Comparison of ENCODE assay signal across 13 cellular contexts in genomic region chr13:32471187-32471922, GRCh38. TPM values are rescaled to one million over a fixed set of nuclear protein-coding genes. Genes with fewer than 3 reads are reported as not detected.
DNase-seq lines count a peak whose midpoint lies in the region; ATAC-seq and TF ChIP-seq lines count a peak whose summit lies in the region.
"Had no signal": no experiment of that assay in that cellular context is flagged by ENCODE, and none has a peak within 500 bp of the region (broad histone marks: within the 10 kb centered on the region; RNA-seq: fewer than 3 reads in every experiment).

No MANE protein-coding gene starts in this region.

- no peak for DNase-seq in activated T-cell treated with anti-CD3 and anti-CD28 coated beads, Interleukin-2, amount 50 U/mL, for 72 hours
- no peak for DNase-seq in activated T-cell treated with anti-CD3 and anti-CD28 coated beads, Interleukin-2, amount 50 U/mL, for 1 hour
- peak; percentile 24 for DNase-seq in dedifferentiated amniotic fluid mesenchymal stem cell (ENCODE audit: extremely low spot score)
- peak; percentile 26 for DNase-seq in midbrain (lab: John Stamatoyannopoulos, UW)
- DNase-seq in uterus, result peak; percentile 47 to 75
- DNase-seq in body of pancreas, result no peak
- DNase-seq in lower leg skin (ENCODE audit: low spot score in 2 of 2), result no peak
- DNase-seq in central memory CD4-positive, alpha-beta T cell, result no peak
- DNase-seq: HFFc6, natural killer cell, NCI-H2107, trophoblast cell had no signal

- no peak for TF ChIP-seq POLR2A in uterus (IDR thresholded peaks at IDR 0.05)
- TF ChIP-seq POLR2A in body of pancreas (IDR thresholded peaks at IDR 0.05), result no peak
- TF ChIP-seq POLR2A in lower leg skin (IDR thresholded peaks at IDR 0.05), result no peak

- TF ChIP-seq CTCF in uterus (IDR thresholded peaks at IDR 0.05) (no peak), body of pancreas (IDR thresholded peaks at IDR 0.05) (no peak), lower leg skin (IDR thresholded peaks at IDR 0.05) (no peak)

- 73 to 77% methylated on average over 10 to 12 of the region's 12 CpGs for WGBS in body of pancreas, 2 donors
- WGBS in lower leg skin, 2 donors, result 57 to 67% methylated on average over 12 of the region's 12 CpGs

- peaks cover 11% of the 10 kb centered on the region for H3K4me1 Mint-ChIP-seq in activated T-cell treated with anti-CD3 and anti-CD28 coated beads, Interleukin-2, amount 50 U/mL, for 72 hours (ENCODE audit: low read depth)
- H3K4me1 Mint-ChIP-seq: central memory CD8-positive, alpha-beta T cell had no signal

- H3K9me3 ChIP-seq in uterus (no peaks in the 10 kb centered on the region), body of pancreas (no peaks in the 10 kb centered on the region)

- H3K27me3 ChIP-seq in uterus, result no peaks in the 10 kb centered on the region
- no peaks in the 10 kb centered on the region for H3K27me3 ChIP-seq in body of pancreas

- H3K4me1 ChIP-seq in uterus (peaks cover 0 to 3% of the 10 kb centered on the region in 2 donors), body of pancreas (no peaks in the 10 kb centered on the region)

- peak overlapping the region; percentile 3 to 68 for H3K27ac ChIP-seq in uterus
- no peak overlapping the region for H3K27ac ChIP-seq in body of pancreas

- H3K4me3 Mint-ChIP-seq in activated T-cell treated with anti-CD3 and anti-CD28 coated beads, Interleukin-2, amount 50 U/mL, for 72 hours, result peak overlapping the region in 1 of 2 donors; percentile 64
- H3K4me3 Mint-ChIP-seq: central memory CD8-positive, alpha-beta T cell; HFFc6; natural killer cell had no signal

- ATAC-seq in activated T-cell treated with anti-CD3 and anti-CD28 coated beads, Interleukin-2, amount 50 U/mL, for 72 hours (replicated peaks in 1 of 2), result peak; percentile 15 to 41
- no peak for ATAC-seq in body of pancreas
- ATAC-seq: natural killer cell had no signal

- no peak overlapping the region for H3K4me3 ChIP-seq in uterus
- H3K4me3 ChIP-seq in body of pancreas, result no peak overlapping the region
- no peak overlapping the region for H3K4me3 ChIP-seq in lower leg skin (ENCODE audit: low read depth, poor library complexity, severe bottlenecking)

- no peaks in the 10 kb centered on the region for H3K36me3 Mint-ChIP-seq in activated T-cell treated with anti-CD3 and anti-CD28 coated beads, Interleukin-2, amount 50 U/mL, for 72 hours (ENCODE audit: insufficient read depth in 2 of 2)
- H3K36me3 Mint-ChIP-seq: natural killer cell had no signal

- H3K9me3 Mint-ChIP-seq in activated T-cell treated with anti-CD3 and anti-CD28 coated beads, Interleukin-2, amount 50 U/mL, for 72 hours, result no peaks in the 10 kb centered on the region
- H3K9me3 Mint-ChIP-seq: central memory CD8-positive, alpha-beta T cell; HFFc6; natural killer cell had no signal

- H3K27me3 Mint-ChIP-seq in activated T-cell treated with anti-CD3 and anti-CD28 coated beads, Interleukin-2, amount 50 U/mL, for 72 hours (ENCODE audit: low read depth), result no peaks in the 10 kb centered on the region
- H3K27me3 Mint-ChIP-seq: central memory CD8-positive, alpha-beta T cell had no signal

- intact Hi-C loops in uterus (cut with DNase I; ENCODE audit: low total_unique reads), result no loop called here
- intact Hi-C loops in body of pancreas (cut with DNase I), result no loop called here
- intact Hi-C loops in lower leg skin (cut with DNase I; ENCODE audit: low total_unique reads), result no loop called here

- H3K36me3 ChIP-seq in uterus (no peaks in the 10 kb centered on the region), body of pancreas (replicated peaks in 1 of 2; ENCODE audit: insufficient read depth in 1 of 2, low read depth in 2 of 2) (no peaks in the 10 kb centered on the region)

- peak overlapping the region; percentile 70 for H3K27ac Mint-ChIP-seq in activated T-cell treated with anti-CD3 and anti-CD28 coated beads, Interleukin-2, amount 50 U/mL, for 72 hours
- H3K27ac Mint-ChIP-seq: HFFc6, natural killer cell had no signal

RNA-seq across cellular contexts. Expression of gene N4BP2L1, which starts 43.4 kb away (rescaled TPM):
- total RNA-seq in activated T-cell treated with anti-CD3 and anti-CD28 coated beads, Interleukin-2, amount 50 U/mL, for 72 hours, result 10 to 100 TPM; 38.4 to 51.5 TPM
- total RNA-seq in uterus (10 to 100 TPM in 3 of 4 donors, 1 to 10 TPM in 1; 7.4 to 44.1 (median 21.5) TPM), body of pancreas (10 to 100 TPM; 18.5 to 20.5 TPM), lower leg skin (10 to 100 TPM; 29.8 to 66.0 (median 46.3) TPM)

Comparison
In these comparisons a context has a peak if more than half of its experiments do, and no peak if none do; other contexts are left out.
1. DNase-seq: peak in dedifferentiated amniotic fluid mesenchymal stem cell (single experiment), midbrain (single experiment) and uterus (2 of 2); none in activated T-cell treated with anti-CD3 and anti-CD28 coated beads, Interleukin-2, amount 50 U/mL, for 72 hours (0 of 2), activated T-cell treated with anti-CD3 and anti-CD28 coated beads, Interleukin-2, amount 50 U/mL, for 1 hour (single experiment), body of pancreas (0 of 4), lower leg skin (0 of 2) and central memory CD4-positive, alpha-beta T cell (single experiment).
2. H3K27ac ChIP-seq: peak in uterus (2 of 2); none in body of pancreas (0 of 4).